Comparison of ENCODE assay signal across 34 cellular contexts in the genomic region with DNA sequence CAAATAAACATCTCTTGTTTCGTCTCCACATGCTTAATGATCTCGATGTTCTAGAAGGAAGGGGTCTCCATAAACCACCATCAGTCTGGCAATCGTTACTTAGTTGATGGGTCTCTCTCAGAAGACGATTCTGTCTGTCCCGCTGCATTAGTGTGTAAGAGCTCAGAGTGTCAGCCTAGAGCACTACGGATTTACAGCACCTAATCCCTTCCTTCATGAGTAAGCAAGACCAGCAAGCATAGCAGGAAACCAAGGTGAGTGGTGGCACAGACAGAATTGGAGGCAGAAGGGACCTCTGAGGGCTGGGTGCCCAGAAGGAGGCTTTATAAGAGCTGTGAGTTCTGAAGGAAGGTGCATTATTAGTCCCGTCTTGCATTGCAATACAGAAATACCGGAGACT.
"Had no signal": no experiment of that assay in that cellular context is flagged by ENCODE, and none has a peak within 500 bp of the region (broad histone marks: within the 10 kb centered on the region; RNA-seq: fewer than 3 reads in every experiment).

No MANE protein-coding gene starts in this region.

- ATAC-seq: activated CD4-positive, alpha-beta T cell treated with anti-CD3 and anti-CD28 coated beads for 36 hours; activated CD4-positive, CD25-positive, alpha-beta regulatory T cell treated with anti-CD3 and anti-CD28 coated beads, Interleukin-2, amount 50 U/mL, for 24 hours; activated CD8-positive, alpha-beta memory T cell treated with anti-CD3 and anti-CD28 coated beads, Interleukin-2, amount 10 ng/mL, durations not matched to agents 7 days and 5 days; activated CD8-positive, alpha-beta T cell treated with anti-CD3 and anti-CD28 coated beads, Interleukin-2, amount 10 ng/mL, durations not matched to agents 7 days and 5 days; activated naive CD4-positive, alpha-beta T cell treated with anti-CD3 and anti-CD28 coated beads, Interleukin-2, amount 50 U/mL, for 72 hours; body of pancreas; WTC11 had no signal

- H3K36me3 ChIP-seq: adrenal gland, brain microvascular endothelial cell, breast epithelium had no signal

- H3K9me3 ChIP-seq: adrenal gland, body of pancreas, breast epithelium had no signal

- FAIRE-seq: astrocyte, TTC549 had no signal

- H3K27ac ChIP-seq: adrenal gland, body of pancreas, brain microvascular endothelial cell, breast epithelium, VCaP had no signal

- H3K4me3 ChIP-seq: adrenal gland, body of pancreas, breast epithelium had no signal

- DNase-seq: activated CD4-positive, alpha-beta memory T cell treated with anti-CD3 and anti-CD28 coated beads, Interleukin-2, amount 10 ng/mL, durations not matched to agents 7 days and 5 days; activated CD4-positive, alpha-beta T cell treated with anti-CD3 and anti-CD28 coated beads for 1 hour; activated CD4-positive, alpha-beta T cell treated with anti-CD3 and anti-CD28 coated beads for 36 hours; activated CD4-positive, alpha-beta T cell treated with anti-CD3 and anti-CD28 coated beads for 48 hours; activated CD4-positive, alpha-beta T cell treated with anti-CD3 and anti-CD28 coated beads, Interleukin-2, amount 10 ng/mL, durations not matched to agents 7 days and 5 days; activated CD4-positive, alpha-beta T cell treated with anti-CD3 and anti-CD28 coated beads, Interleukin-2, amount 50 U/mL, for 48 hours; activated CD4-positive, CD25-positive, alpha-beta regulatory T cell; activated CD8-positive, alpha-beta memory T cell treated with anti-CD3 and anti-CD28 coated beads for 24 hours; activated CD8-positive, alpha-beta memory T cell treated with anti-CD3 and anti-CD28 coated beads, Interleukin-2, amount 10 ng/mL, durations not matched to agents 7 days and 5 days; activated CD8-positive, alpha-beta memory T cell treated with anti-CD3 and anti-CD28 coated beads, Interleukin-2, amount 50 U/mL, for 48 hours; activated CD8-positive, alpha-beta T cell treated with anti-CD3 and anti-CD28 coated beads, Interleukin-2, amount 10 ng/mL, durations not matched to agents 7 days and 5 days; activated effector memory CD4-positive, alpha-beta T cell treated with Interleukin-2 at 50 U/mL for 16 hours; activated gamma-delta T cell; activated naive CD4-positive, alpha-beta T cell treated with anti-CD3 and anti-CD28 coated beads for 36 hours; activated naive CD4-positive, alpha-beta T cell treated with anti-CD3 and anti-CD28 coated beads, Interleukin-2, amount 50 U/mL, for 16 hours; activated naive CD8-positive, alpha-beta T cell treated with anti-CD3 and anti-CD28 coated beads for 36 hours; activated T-cell treated with anti-CD3 and anti-CD28 coated beads, Interleukin-2, amount 50 U/mL, for 24 hours; activated T-cell treated with anti-CD3 and anti-CD28 coated beads, Interleukin-2, amount 50 U/mL, for 48 hours; adrenal gland; amniotic stem cell; aorta; body of pancreas; brain microvascular endothelial cell; central memory CD4-positive, alpha-beta T cell; T-helper 1 cell; T-helper 2 cell; T-helper 9 cell had no signal

- H3K27me3 ChIP-seq: adrenal gland, body of pancreas, brain microvascular endothelial cell, breast epithelium had no signal
